In genomic region chr17:2214887-2215615, GRCh38 we compare ENCODE assay signal across 8 cellular contexts.
A peak's percentile ranks its signal among the peaks of the same experiment; 100 is the strongest.
DNase-seq lines count a peak whose midpoint lies in the region; ATAC-seq, FAIRE-seq and TF ChIP-seq lines count a peak whose summit lies in the region.

No MANE protein-coding gene starts in this region.

- H3K79me2 ChIP-seq in hepatocyte: peaks cover 15% of the 10 kb centered on the region

- no peaks in the 10 kb centered on the region for H3K9me2 ChIP-seq in hepatocyte (replicated peaks; ENCODE audit: insufficient read depth)

- no peak overlapping the region for H3K4me3 ChIP-seq in hepatocyte

- no peaks in the 10 kb centered on the region for H3K27me3 ChIP-seq in hepatocyte

- no peak for FAIRE-seq in RCC 7860 (lab: Jason Lieb, UNC)

- H3K27ac Mint-ChIP-seq in activated naive CD8-positive, alpha-beta T cell treated with anti-CD3 and anti-CD28 coated beads, Interleukin-2, amount 50 U/mL, for 24 hours: peak overlapping the region; percentile 84

- H3K4me1 ChIP-seq in hepatocyte (ENCODE audit: insufficient read depth): peaks cover 35% of the 10 kb centered on the region

- no peaks in the 10 kb centered on the region for H3K9me3 Mint-ChIP-seq in activated naive CD8-positive, alpha-beta T cell treated with anti-CD3 and anti-CD28 coated beads, Interleukin-2, amount 50 U/mL, for 24 hours

- peak overlapping the region; percentile 96 for H3K27ac ChIP-seq in hepatocyte
- peak overlapping the region; percentile 91 for H3K27ac ChIP-seq in temporal lobe (ENCODE audit: low read depth, low read length)

- H3K9me3 ChIP-seq in hepatocyte (ENCODE audit: low read depth): no peaks in the 10 kb centered on the region

- H2AFZ ChIP-seq in hepatocyte: no peak overlapping the region

- H3K4me2 ChIP-seq in hepatocyte: peak overlapping the region; percentile 57

- no peak for ATAC-seq in activated naive CD8-positive, alpha-beta T cell treated with anti-CD3 and anti-CD28 coated beads, Interleukin-2, amount 50 U/mL, for 24 hours

- peak overlapping the region; percentile 73 for H3K4me3 Mint-ChIP-seq in activated naive CD8-positive, alpha-beta T cell treated with anti-CD3 and anti-CD28 coated beads, Interleukin-2, amount 50 U/mL, for 24 hours

- DNase-seq in NCI-H2227 (lab: John Stamatoyannopoulos, UW; ENCODE audit: unreplicated experiment) (peak; percentile 5), NCI-H2227 treated with DMSO at 0.1 percent for 48 hours (lab: John Stamatoyannopoulos, UW) (no peak), hepatocyte (ENCODE audit: low spot score) (no peak), NCI-H1694 (lab: John Stamatoyannopoulos, UW) (no peak), NCI-H2107 treated with DMSO at 0.1 percent for 48 hours (lab: John Stamatoyannopoulos, UW; ENCODE audit: unreplicated experiment) (no peak), RCC 7860 (ENCODE audit: low spot score) (no peak)
- DNase-seq in activated naive CD8-positive, alpha-beta T cell treated with anti-CD3 and anti-CD28 coated beads, Interleukin-2, amount 50 U/mL, for 24 hours: no peak

- H3K4me1 Mint-ChIP-seq in activated naive CD8-positive, alpha-beta T cell treated with anti-CD3 and anti-CD28 coated beads, Interleukin-2, amount 50 U/mL, for 24 hours: peaks cover 57% of the 10 kb centered on the region

- H3K36me3 ChIP-seq in hepatocyte (replicated peaks; ENCODE audit: insufficient read depth, low read depth): no peaks in the 10 kb centered on the region

- no peak for TF ChIP-seq CTCF in hepatocyte (IDR thresholded peaks at IDR 0.05; ENCODE audit: poor library complexity)

- peaks cover 13% of the 10 kb centered on the region for H3K36me3 Mint-ChIP-seq in activated naive CD8-positive, alpha-beta T cell treated with anti-CD3 and anti-CD28 coated beads, Interleukin-2, amount 50 U/mL, for 24 hours (ENCODE audit: low read depth)

- WGBS in hepatocyte (ENCODE audit: low lambda C conversion rate, missing lambda C conversion rate): 47% methylated on average over 11 of the region's 11 CpGs

- H4K20me1 ChIP-seq in hepatocyte (ENCODE audit: insufficient read depth, poor library complexity, severe bottlenecking): no peaks in the 10 kb centered on the region

- H3K27me3 Mint-ChIP-seq in activated naive CD8-positive, alpha-beta T cell treated with anti-CD3 and anti-CD28 coated beads, Interleukin-2, amount 50 U/mL, for 24 hours: no peaks in the 10 kb centered on the region
